Comparison of ENCODE assay signal across 23 cellular contexts in the genomic region with DNA sequence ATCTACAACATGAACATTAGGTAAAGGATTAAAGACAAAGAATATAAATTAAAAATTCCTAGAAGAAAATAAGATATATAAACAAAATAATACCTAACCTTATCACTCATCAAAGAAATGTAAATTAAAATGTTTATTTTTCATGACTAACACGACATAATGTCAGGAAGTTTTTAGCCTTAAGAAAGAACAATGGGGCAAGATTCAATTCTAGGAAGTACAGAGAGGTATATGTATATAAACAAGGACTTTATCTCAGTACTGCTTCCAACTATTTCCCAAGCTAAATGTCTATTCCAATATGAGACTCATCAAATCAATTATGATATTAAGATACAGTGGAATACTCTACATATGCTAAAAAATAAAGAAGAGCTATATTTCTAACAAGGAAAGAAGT.
"Had no signal": no experiment of that assay in that cellular context is flagged by ENCODE, and none has a peak within 500 bp of the region (broad histone marks: within the 10 kb centered on the region; RNA-seq: fewer than 3 reads in every experiment).

No MANE protein-coding gene starts in this region.

- ATAC-seq: activated CD8-positive, alpha-beta T cell treated with anti-CD3 and anti-CD28 coated beads, Interleukin-2, amount 10 ng/mL, durations not matched to agents 7 days and 5 days; K562; SK-N-SH treated with all-trans-retinoic acid at 6 μM for 48 hours; WTC11 had no signal

- H3K27me3 ChIP-seq: adrenal gland, SJSA1 had no signal

- H3K4me1 ChIP-seq: adrenal gland had no signal

- FAIRE-seq: K562 had no signal

- H3K4me3 ChIP-seq: adrenal gland, K562, SJSA1 had no signal

- H3K27ac ChIP-seq: adrenal gland, SJSA1 had no signal

- H3K9me3 ChIP-seq: adrenal gland, SJSA1 had no signal

- DNase-seq: activated CD4-positive, alpha-beta T cell treated with anti-CD3 and anti-CD28 coated beads for 48 hours; activated CD4-positive, alpha-beta T cell treated with anti-CD3 and anti-CD28 coated beads, Interleukin-2, amount 50 U/mL, for 4 hours; activated CD4-positive, CD25-positive, alpha-beta regulatory T cell treated with anti-CD3 and anti-CD28 coated beads, Interleukin-2, amount 50 U/mL, for 72 hours; activated CD8-positive, alpha-beta memory T cell treated with anti-CD3 and anti-CD28 coated beads, Interleukin-2, amount 50 U/mL, for 48 hours; activated CD8-positive, alpha-beta T cell treated with anti-CD3 and anti-CD28 coated beads, Interleukin-2, amount 10 ng/mL, durations not matched to agents 7 days and 5 days; activated naive CD4-positive, alpha-beta T cell treated with anti-CD3 and anti-CD28 coated beads, Interleukin-2, amount 50 U/mL, for 16 hours; activated naive CD8-positive, alpha-beta T cell treated with anti-CD3 and anti-CD28 coated beads, Interleukin-2, amount 10 ng/mL, durations not matched to agents 7 days and 5 days; activated T-cell treated with anti-CD3 and anti-CD28 coated beads, Interleukin-2, amount 50 U/mL, for 1 hour; adrenal gland; anterior cingulate cortex; central memory CD4-positive, alpha-beta T cell; Karpas-422; NCI-H1092; NCI-H1417; NCI-H2029; NCI-H446; NCI-H524; SHP77; SW 1271 had no signal
